In the genomic region with DNA sequence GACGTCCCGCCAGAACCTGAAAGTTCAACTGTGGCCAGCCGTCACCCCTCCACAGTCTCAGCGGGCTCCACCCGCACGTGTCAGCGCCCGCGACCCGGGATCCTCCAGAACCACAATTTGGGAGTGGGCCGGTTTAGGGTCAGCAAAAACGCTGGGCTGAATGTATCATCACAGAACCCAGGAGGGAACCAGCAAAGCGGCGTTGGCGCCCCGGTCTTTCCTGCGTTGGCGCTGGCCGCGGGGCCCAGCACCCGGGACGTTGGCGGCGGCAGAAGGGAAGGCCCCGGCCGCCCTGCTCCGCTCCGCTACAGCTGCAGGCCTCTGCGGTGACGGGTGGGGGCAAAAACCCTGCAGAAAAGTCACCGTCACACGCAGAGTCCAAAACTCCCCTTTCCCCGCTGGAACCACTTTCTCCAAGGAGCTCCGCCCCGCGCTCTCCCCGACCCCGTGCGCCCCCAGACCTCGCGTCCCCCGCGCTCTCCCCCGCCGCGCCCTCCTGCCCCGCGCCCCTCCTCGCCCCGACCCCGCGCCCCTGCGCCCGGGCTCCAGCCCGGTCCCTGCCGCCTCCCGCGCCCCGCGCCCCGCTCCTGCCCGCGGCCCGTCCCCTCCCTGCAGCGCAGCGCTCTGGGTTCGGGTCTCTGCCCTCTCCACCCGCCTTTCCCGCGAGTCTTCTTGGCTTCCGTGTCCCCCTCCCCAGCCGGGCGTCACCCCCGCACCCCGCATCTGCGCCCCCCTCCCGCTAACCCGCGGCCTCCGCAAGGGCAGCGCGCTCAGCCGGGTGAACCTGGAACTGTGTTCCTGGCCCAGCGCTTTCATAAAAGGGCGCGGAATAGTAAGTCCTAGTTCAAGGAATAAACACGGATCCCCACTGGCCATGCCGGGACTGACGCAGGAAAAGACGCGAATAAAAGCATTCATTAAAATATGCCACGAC, we compare ENCODE assay signal across 7 cellular contexts. TPM values are rescaled to one million over a fixed set of nuclear protein-coding genes. Genes with fewer than 3 reads are reported as not detected.
DNase-seq lines count a peak whose midpoint lies in the region; TF ChIP-seq lines count a peak whose summit lies in the region.

No MANE protein-coding gene starts in this region.

- peak overlapping the region; percentile 40 for H3K4me3 ChIP-seq in NT2/D1 (ENCODE audit: insufficient read length, low read depth)
- H3K4me3 ChIP-seq in smooth muscle cell = peak overlapping the region; percentile 64
- no peak overlapping the region for H3K4me3 ChIP-seq in BE2C (ENCODE audit: low read depth, low read length)

- no peak overlapping the region for H3K27ac ChIP-seq in smooth muscle cell (ENCODE audit: low read depth)

- H4K20me1 ChIP-seq in smooth muscle cell (ENCODE audit: low read depth) = no peaks in the 10 kb centered on the region

- TF ChIP-seq CTCF in smooth muscle cell (IDR thresholded peaks at IDR 0.05; ENCODE audit: borderline replicate concordance, insufficient read depth, poor library complexity, severe bottlenecking) (no peak), BE2C (IDR thresholded peaks at IDR 0.05; ENCODE audit: low read depth, low read length) (no peak)

- DNase-seq in NT2/D1 (ENCODE audit: low read depth, low spot score) (no peak), astrocyte of the hippocampus (ENCODE audit: low read depth, low spot score) (peak; percentile 52), kidney tubule cell (ENCODE audit: low spot score) (peak; percentile 39), smooth muscle cell (lab: John Stamatoyannopoulos, UW; ENCODE audit: unreplicated experiment) (no peak), NAMALWA (ENCODE audit: low spot score) (no peak), ecto neural progenitor cell (ENCODE audit: low spot score) (no peak), BE2C (no peak)

- H2AFZ ChIP-seq in smooth muscle cell (ENCODE audit: low read depth) = peak overlapping the region; percentile 86

- peaks cover 23% of the 10 kb centered on the region for H3K27me3 ChIP-seq in NT2/D1 (ENCODE audit: insufficient read depth, insufficient read length)
- peaks cover 8% of the 10 kb centered on the region for H3K27me3 ChIP-seq in smooth muscle cell (ENCODE audit: low read depth)
- peaks cover 20% of the 10 kb centered on the region for H3K27me3 ChIP-seq in BE2C

- H3K4me2 ChIP-seq in smooth muscle cell = peak overlapping the region; percentile 97

- peak overlapping the region; percentile 70 for H3K9ac ChIP-seq in NT2/D1 (ENCODE audit: insufficient read length, low read depth)
- peak overlapping the region; percentile 31 for H3K9ac ChIP-seq in smooth muscle cell (ENCODE audit: low read depth)

- 9% methylated on average over 56 of the region's 92 CpGs for WGBS in smooth muscle cell (ENCODE audit: low lambda C conversion rate)

- no peaks in the 10 kb centered on the region for H3K36me3 ChIP-seq in NT2/D1 (ENCODE audit: insufficient read depth, insufficient read length, low read length)
- H3K36me3 ChIP-seq in smooth muscle cell (ENCODE audit: low read depth) = no peaks in the 10 kb centered on the region
- no peaks in the 10 kb centered on the region for H3K36me3 ChIP-seq in BE2C

- H3K9me3 ChIP-seq in NT2/D1 (ENCODE audit: insufficient read depth, low read length) (peaks cover 7% of the 10 kb centered on the region; the same call in 1 of the 2 replicates), smooth muscle cell (replicated peaks; ENCODE audit: low read depth) (no peaks in the 10 kb centered on the region), BE2C (no peaks in the 10 kb centered on the region)

- H3K4me1 ChIP-seq in NT2/D1 (ENCODE audit: insufficient read depth, insufficient read length) (peaks cover 7% of the 10 kb centered on the region), smooth muscle cell (ENCODE audit: low read depth) (peaks cover 11% of the 10 kb centered on the region), BE2C (no peaks in the 10 kb centered on the region)

- no peaks in the 10 kb centered on the region for H3K79me2 ChIP-seq in smooth muscle cell (ENCODE audit: low read depth)

- no peaks in the 10 kb centered on the region for H3F3A ChIP-seq in smooth muscle cell (ENCODE audit: low read depth)

RNA-seq across cellular contexts. Expression of a gene that starts 24.0 kb away (rescaled TPM):
- total RNA-seq in smooth muscle cell = 4.3 TPM in 2 replicates
- 0.63 and 2.6 TPM in 2 replicates for polyA plus RNA-seq in smooth muscle cell
- 3.0 TPM for polyA plus RNA-seq in BE2C (2012; ENCODE audit: insufficient read depth, insufficient read length, low read depth)

Comparison
In these comparisons a context has a peak if more than half of its experiments do, and no peak if none do; other contexts are left out.
1. DNase-seq: peak in astrocyte of the hippocampus (single experiment) and kidney tubule cell (single experiment); none in NT2/D1 (single experiment), smooth muscle cell (single experiment), NAMALWA (single experiment), ecto neural progenitor cell (single experiment) and BE2C (single experiment).